Comparison of ENCODE assay signal across 21 cellular contexts in the genomic region with DNA sequence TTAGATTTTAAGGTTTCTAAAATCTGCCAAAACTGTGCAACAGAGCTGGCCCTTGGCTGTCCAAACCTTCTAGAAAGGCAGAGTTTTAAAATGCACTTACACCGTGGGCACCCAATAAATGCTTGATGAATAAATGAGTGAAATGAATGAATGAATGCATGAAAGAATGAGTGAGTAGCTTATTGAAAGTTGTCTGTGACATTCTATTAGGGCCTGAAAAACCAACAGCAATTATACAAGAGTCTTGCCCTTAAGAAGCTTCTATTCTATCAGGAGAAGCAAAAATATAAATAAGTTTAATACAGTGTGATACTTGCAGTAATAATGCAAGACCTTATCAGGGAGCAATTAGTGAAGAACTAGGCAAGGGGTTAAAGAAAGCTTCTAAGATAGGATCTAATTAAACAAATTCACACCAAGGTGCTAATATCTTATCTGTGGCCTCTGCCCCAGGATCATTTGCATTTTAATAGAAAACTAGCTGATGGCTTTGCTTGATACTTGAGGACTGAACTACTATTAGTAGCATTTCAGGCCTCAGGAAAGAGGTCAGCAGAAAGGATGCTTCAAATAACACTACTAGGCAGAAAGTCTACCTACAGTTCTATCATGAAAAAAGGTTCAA.
"Had no signal": no experiment of that assay in that cellular context is flagged by ENCODE, and none has a peak within 500 bp of the region (broad histone marks: within the 10 kb centered on the region; RNA-seq: fewer than 3 reads in every experiment).

No MANE protein-coding gene starts in this region.

- H3K27me3 ChIP-seq: esophagus muscularis mucosa, gastrocnemius medialis, heart right ventricle, spleen, testis, tibial nerve, upper lobe of right lung, vagina had no signal

- H3K27ac Mint-ChIP-seq: naive thymus-derived CD4-positive, alpha-beta T cell; stimulated activated naive B cell treated with anti-CD40 and anti-IgM and Interleukin-4, amounts not matched to agents 10 μg/mL and 1 μg/mL and 100 μg/mL, for 72 hours had no signal

- H3K9me3 ChIP-seq: esophagus muscularis mucosa, gastrocnemius medialis, heart right ventricle, spleen, testis, tibial nerve, upper lobe of right lung, vagina had no signal

- ATAC-seq: gastrocnemius medialis; heart right ventricle; naive thymus-derived CD4-positive, alpha-beta T cell; sciatic nerve; stimulated activated naive B cell treated with anti-CD40 and anti-IgM and Interleukin-4, amounts not matched to agents 10 μg/mL and 1 μg/mL and 100 μg/mL, for 72 hours; stimulated activated naive CD8-positive, alpha-beta T cell treated with anti-CD3 and anti-CD28 coated beads, Interleukin-15, amount 100 ng/mL, for 72 hours; upper lobe of right lung had no signal

- DNase-seq: effector memory CD4-positive, alpha-beta T cell; gastrocnemius medialis; heart right ventricle; hypothalamus; kidney glomerular epithelial cell; naive thymus-derived CD4-positive, alpha-beta T cell; posterior cingulate gyrus; spleen; stimulated activated CD4-positive, alpha-beta T cell treated with anti-CD3 and anti-CD28 coated beads, Interleukin-15, amount 100 ng/mL, for 24 hours; stimulated activated CD4-positive, alpha-beta T cell treated with anti-CD3 and anti-CD28 coated beads, Interleukin-1b, Interleukin-23, amount 100 ng/mL, for 48 hours; stimulated activated CD4-positive, alpha-beta T cell treated with anti-CD3 and anti-CD28 coated beads, Interleukin-4, amount 100 ng/mL, for 24 hours; stimulated activated naive B cell treated with anti-CD40 and anti-IgM and Interleukin-4, amounts not matched to agents 10 μg/mL and 1 μg/mL and 100 μg/mL, for 72 hours; stimulated activated naive CD8-positive, alpha-beta T cell treated with anti-CD3 and anti-CD28 coated beads, Interleukin-15, amount 100 ng/mL, for 72 hours; testis; upper lobe of right lung had no signal

- H3K4me3 ChIP-seq: esophagus muscularis mucosa, gastrocnemius medialis, heart right ventricle, spleen, testis, tibial nerve, upper lobe of right lung, vagina had no signal

- H3K4me3 Mint-ChIP-seq: naive thymus-derived CD4-positive, alpha-beta T cell; neural crest cell; stimulated activated naive B cell treated with anti-CD40 and anti-IgM and Interleukin-4, amounts not matched to agents 10 μg/mL and 1 μg/mL and 100 μg/mL, for 72 hours; stimulated activated naive CD8-positive, alpha-beta T cell treated with anti-CD3 and anti-CD28 coated beads, Interleukin-15, amount 100 ng/mL, for 72 hours had no signal

- H3K36me3 ChIP-seq: esophagus muscularis mucosa, gastrocnemius medialis, upper lobe of right lung, vagina had no signal

- H3K27me3 Mint-ChIP-seq: naive thymus-derived CD4-positive, alpha-beta T cell; stimulated activated naive B cell treated with anti-CD40 and anti-IgM and Interleukin-4, amounts not matched to agents 10 μg/mL and 1 μg/mL and 100 μg/mL, for 72 hours; stimulated activated naive CD8-positive, alpha-beta T cell treated with anti-CD3 and anti-CD28 coated beads, Interleukin-15, amount 100 ng/mL, for 72 hours had no signal

- H3K27ac ChIP-seq: epithelial cell of prostate, esophagus muscularis mucosa, gastrocnemius medialis, heart right ventricle, testis, tibial nerve, upper lobe of right lung, vagina had no signal
